In the genomic region with DNA sequence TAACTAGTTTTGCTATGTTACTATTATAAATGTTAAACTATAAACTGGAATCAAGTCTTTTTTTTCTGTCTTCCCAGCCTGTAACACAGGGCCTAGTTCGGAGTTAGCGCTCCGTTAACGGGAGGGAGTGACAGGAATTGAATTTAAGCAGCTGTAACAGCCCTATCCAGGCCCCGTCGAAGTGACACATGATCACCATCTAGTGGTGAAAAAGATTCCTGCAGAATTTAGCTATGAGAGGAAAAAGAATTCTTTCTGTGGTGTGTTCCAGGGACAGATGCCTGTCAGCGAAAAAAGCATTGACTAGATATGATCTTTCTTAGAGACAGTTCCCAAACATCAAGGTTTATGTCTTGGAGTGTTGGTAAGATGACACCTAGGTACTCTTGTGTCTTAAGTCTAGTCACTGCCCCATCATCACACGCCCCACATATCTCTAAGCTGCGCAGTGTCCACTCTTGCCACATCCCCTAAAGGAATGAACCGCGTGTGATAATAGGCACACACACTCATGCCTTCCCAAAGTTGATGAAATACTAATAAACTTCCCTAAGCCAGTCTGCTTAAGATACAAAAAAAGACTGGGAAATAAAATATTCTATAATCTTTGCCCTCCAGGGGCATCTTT, we compare ENCODE assay signal across 8 cellular contexts. TPM values are rescaled to one million over a fixed set of nuclear protein-coding genes. Genes with fewer than 3 reads are reported as not detected.
DNase-seq lines count a peak whose midpoint lies in the region; FAIRE-seq and TF ChIP-seq lines count a peak whose summit lies in the region.

No MANE protein-coding gene starts in this region.

- H3K36me3 ChIP-seq in GM23248 (ENCODE audit: low read depth) (no peaks in the 10 kb centered on the region), WERI-Rb-1 (no peaks in the 10 kb centered on the region)

- no peaks in the 10 kb centered on the region for H3K9me2 ChIP-seq in GM23248 (ENCODE audit: insufficient read depth)

- WGBS in GM23248 (ENCODE audit: low coverage in 1 of 2, low lambda C conversion rate in 2 of 2, missing lambda C conversion rate in 2 of 2), 2 experiments = 36 to 37% methylated on average over 11 of the region's 11 CpGs

- H4K20me1 ChIP-seq in GM23248 (ENCODE audit: insufficient read depth) = no peaks in the 10 kb centered on the region

- FAIRE-seq in urothelium cell line (lab: Jason Lieb, UNC) = no peak

- peak; percentile 74 for TF ChIP-seq CTCF in WERI-Rb-1 (IDR thresholded peaks at IDR 0.05; ENCODE audit: low read depth, low read length)

- H3K4me3 ChIP-seq in GM23248 = no peak overlapping the region; the same call in 1 of the 2 replicates
- H3K4me3 ChIP-seq in WERI-Rb-1 (ENCODE audit: low read depth, low read length) = no peak overlapping the region

- H3K4me1 ChIP-seq in GM23248 (ENCODE audit: insufficient read depth) = no peaks in the 10 kb centered on the region

- no peaks in the 10 kb centered on the region for H3K79me2 ChIP-seq in GM23248 (ENCODE audit: insufficient read depth)

- in situ Hi-C loops in GM23248 (cut with MboI) = no loop called here

- no peak overlapping the region for H3K4me2 ChIP-seq in GM23248 (ENCODE audit: unreplicated experiment)

- DNase-seq in NCI-H187 (lab: John Stamatoyannopoulos, UW) = peak; percentile 67 to 71
- DNase-seq in NCI-H187 treated with DMSO at 0.1 percent for 48 hours (lab: John Stamatoyannopoulos, UW) = no peak
- peak; percentile 61 for DNase-seq in GM23248
- DNase-seq in NCI-H2081 treated with DMSO at 0.1 percent for 48 hours (lab: John Stamatoyannopoulos, UW) = peak; percentile 1
- peak; percentile 49 for DNase-seq in WERI-Rb-1
- DNase-seq in ecto neural progenitor cell (ENCODE audit: low spot score) = peak; percentile 49
- peak; percentile 85 for DNase-seq in medulla oblongata (ENCODE audit: extremely low spot score)
- DNase-seq in urothelium cell line (ENCODE audit: low spot score) = peak; percentile 59

- H3K9ac ChIP-seq in GM23248 = no peak overlapping the region

- peaks cover 12% of the 10 kb centered on the region for H3F3A ChIP-seq in GM23248 (ENCODE audit: insufficient read depth)

- H3K27me3 ChIP-seq in GM23248 (replicated peaks; ENCODE audit: insufficient read depth) (no peaks in the 10 kb centered on the region), WERI-Rb-1 (ENCODE audit: insufficient read depth, low read depth, severe bottlenecking) (peaks cover 16% of the 10 kb centered on the region)

- H2AFZ ChIP-seq in GM23248 = peak overlapping the region; percentile 79

- H3K9me3 ChIP-seq in GM23248 (ENCODE audit: low read depth) (no peaks in the 10 kb centered on the region), WERI-Rb-1 (ENCODE audit: severe bottlenecking) (peaks cover 4% of the 10 kb centered on the region)

- H3K27ac ChIP-seq in GM23248 = no peak overlapping the region
- H3K27ac ChIP-seq in WERI-Rb-1 = no peak overlapping the region

RNA-seq across cellular contexts. Expression of gene GAB3, which starts 2.1 kb away (rescaled TPM):
- total RNA-seq in GM23248 (2014; rRNA removed; shearing (Covaris generic)) = 0.25 and 0.76 TPM in 2 replicates
- 0.89 and 1.0 TPM in 2 replicates for polyA plus RNA-seq in GM23248 (2016; fragmentation: Nextera tagmentation; extraction: Ambion mirVana)

RNA-seq across cellular contexts. Expression of gene DKC1, which starts 13.8 kb away (rescaled TPM):
- 30.0 and 40.1 TPM in 2 replicates for total RNA-seq in GM23248 (2014; rRNA removed; shearing (Covaris generic))
- polyA plus RNA-seq in GM23248 (2016; fragmentation: Nextera tagmentation; extraction: Ambion mirVana) = 41.3 and 42.9 TPM in 2 replicates

RNA-seq across cellular contexts. Expression of gene MPP1, which starts 56.5 kb away (rescaled TPM):
- total RNA-seq in GM23248 (2014; rRNA removed; shearing (Covaris generic)) = 16.7 and 22.7 TPM in 2 replicates
- 16.6 and 17.4 TPM in 2 replicates for polyA plus RNA-seq in GM23248 (2016; fragmentation: Nextera tagmentation; extraction: Ambion mirVana)
